ENCODE assay signal across 23 cellular contexts in the genomic region with DNA sequence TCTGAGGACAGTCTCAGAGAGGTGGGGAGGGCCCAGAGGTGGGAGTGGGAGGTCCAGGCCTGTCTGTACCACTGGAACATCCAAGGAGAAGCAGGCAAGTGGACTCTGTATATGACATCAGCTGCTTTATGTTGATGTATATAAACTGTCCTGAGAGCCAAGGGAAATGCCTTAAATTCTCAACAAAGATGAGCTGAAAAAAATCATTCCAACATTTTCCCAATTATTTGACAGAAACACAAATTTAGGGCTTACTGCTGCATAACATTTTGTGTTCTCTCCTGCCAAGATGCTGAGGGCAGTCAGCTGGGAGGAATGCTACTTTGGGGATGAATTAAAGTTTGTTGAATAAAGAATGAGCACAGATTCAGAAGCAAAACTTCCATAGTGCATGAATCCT. TPM values are rescaled to one million over a fixed set of nuclear protein-coding genes. Genes with fewer than 3 reads are reported as not detected.
DNase-seq lines count a peak whose midpoint lies in the region; ATAC-seq and TF ChIP-seq lines count a peak whose summit lies in the region.
"Had no signal": no experiment of that assay in that cellular context is flagged by ENCODE, and none has a peak within 500 bp of the region (broad histone marks: within the 10 kb centered on the region; RNA-seq: fewer than 3 reads in every experiment).

No MANE protein-coding gene starts in this region.

- H3K9me3 ChIP-seq in GM23248 (ENCODE audit: low read depth) = no peaks in the 10 kb centered on the region
- H3K9me3 ChIP-seq: A549, BE2C, HAP-1 had no signal

- H3K27me3 ChIP-seq in GM23248 (replicated peaks; ENCODE audit: insufficient read depth) = no peaks in the 10 kb centered on the region
- H3K27me3 ChIP-seq: BE2C had no signal

- POLR2A ChIA-PET in WTC11 (lab: Charles Lee) = no interaction called here

- in situ Hi-C loops in GM23248 (cut with MboI) = no loop called here

- ATAC-seq in left ventricle myocardium superior (no peak), GM21447 (IDR thresholded peaks at IDR 0.05; ENCODE audit: unreplicated experiment) (no peak), WTC11 (no peak)
- ATAC-seq: A549, GM12878, GM23338, Panc1 had no signal

- H3K27ac ChIP-seq in GM23248 = no peak overlapping the region
- H3K27ac ChIP-seq: A549, HL-60 had no signal

- no peaks in the 10 kb centered on the region for H4K20me1 ChIP-seq in GM23248 (ENCODE audit: insufficient read depth)

- no peaks in the 10 kb centered on the region for H3K9me2 ChIP-seq in GM23248 (ENCODE audit: insufficient read depth)

- no peak for TF ChIP-seq CTCF in chondrocyte (IDR thresholded peaks at IDR 0.05)
- TF ChIP-seq CTCF in osteocyte (IDR thresholded peaks at IDR 0.05) = no peak
- no peak for TF ChIP-seq CTCF in WTC11 (IDR thresholded peaks at IDR 0.05)

- DNase-seq in AG08396 (ENCODE audit: low spot score) (peak; percentile 22), GM23248 (peak; percentile 36), chondrocyte (ENCODE audit: low spot score) (no peak), osteocyte (ENCODE audit: extremely low spot score, unreplicated experiment) (no peak), activated T-cell treated with anti-CD3 and anti-CD28 coated beads for 4 hours (no peak), left ventricle myocardium superior (no peak), WTC11 (ENCODE audit: low spot score) (no peak)
- DNase-seq: BE2C; KG1; NCI-H1105; NCI-H146; NCI-H2029; NCI-H2227 treated with DMSO at 0.1 percent for 48 hours; NCI-H510A; NCI-H774; NK-92 treated with Interleukin-12 subunit alpha and Interleukin-12 subunit beta, amount 100 ng/mL, for 24 hours had no signal

- H3K27ac Mint-ChIP-seq in chondrocyte (ENCODE audit: unreplicated experiment) (peak overlapping the region; percentile 39), osteocyte (ENCODE audit: unreplicated experiment) (peak overlapping the region; percentile 61), WTC11 (no peak overlapping the region)
- H3K27ac Mint-ChIP-seq: GM23338 had no signal

- no peak overlapping the region for H3K4me3 ChIP-seq in GM23248
- H3K4me3 ChIP-seq: A549, GM12878, GM23338, HAP-1 had no signal

- H3K4me3 Mint-ChIP-seq in chondrocyte (ENCODE audit: unreplicated experiment) (no peak overlapping the region), osteocyte (ENCODE audit: unreplicated experiment) (no peak overlapping the region), WTC11 (no peak overlapping the region)
- H3K4me3 Mint-ChIP-seq: GM23338 had no signal

- peaks cover 8% of the 10 kb centered on the region; the same call in 1 of the 2 replicates for H3F3A ChIP-seq in GM23248 (ENCODE audit: insufficient read depth)

- H3K27me3 Mint-ChIP-seq in chondrocyte (ENCODE audit: low read depth) (no peaks in the 10 kb centered on the region), osteocyte (ENCODE audit: unreplicated experiment) (no peaks in the 10 kb centered on the region), WTC11 (ENCODE audit: low read depth) (no peaks in the 10 kb centered on the region)

- CTCF ChIA-PET in WTC11 (lab: Charles Lee) = no interaction called here

- H3K4me1 ChIP-seq in GM23248 (ENCODE audit: insufficient read depth) = 0 out of 2 replicates have a peak, but pooled peaks cover 7% of the 10 kb centered on the region
- H3K4me1 ChIP-seq: A549, HAP-1 had no signal

- peaks cover 21% of the 10 kb centered on the region for H3K4me1 Mint-ChIP-seq in chondrocyte (ENCODE audit: low read depth)
- peaks cover 28% of the 10 kb centered on the region for H3K4me1 Mint-ChIP-seq in osteocyte (ENCODE audit: unreplicated experiment)
- H3K4me1 Mint-ChIP-seq in WTC11 = peaks cover 10% of the 10 kb centered on the region
- H3K4me1 Mint-ChIP-seq: GM23338 had no signal

- H3K36me3 Mint-ChIP-seq in chondrocyte (ENCODE audit: low read depth) (no peaks in the 10 kb centered on the region), osteocyte (ENCODE audit: unreplicated experiment) (peaks cover 8% of the 10 kb centered on the region), WTC11 (no peaks in the 10 kb centered on the region)

- H3K36me3 ChIP-seq in GM23248 (ENCODE audit: low read depth) = no peaks in the 10 kb centered on the region
- H3K36me3 ChIP-seq: BE2C, HAP-1 had no signal

- H3K9ac ChIP-seq in GM23248 = no peak overlapping the region

- intact Hi-C loops in left ventricle myocardium superior (cut with micrococcal nuclease) = no loop called here

- no peak overlapping the region for H2AFZ ChIP-seq in GM23248
- H2AFZ ChIP-seq: GM23338 had no signal

- H3K4me2 ChIP-seq in GM23248 (ENCODE audit: unreplicated experiment) = no peak overlapping the region
- H3K4me2 ChIP-seq: A549, GM23338 had no signal

- H3K79me2 ChIP-seq in GM23248 (ENCODE audit: insufficient read depth) = no peaks in the 10 kb centered on the region

- no peaks in the 10 kb centered on the region for H3K9me3 Mint-ChIP-seq in chondrocyte (ENCODE audit: low read depth)
- no peaks in the 10 kb centered on the region for H3K9me3 Mint-ChIP-seq in osteocyte (ENCODE audit: unreplicated experiment)
- H3K9me3 Mint-ChIP-seq in WTC11 = no peaks in the 10 kb centered on the region
- H3K9me3 Mint-ChIP-seq: GM23338 had no signal

TF ChIP-seq in WTC11, 78 proteins besides CTCF, POLR2A, EP300 and RAD21:
- TF ChIP-seq ZBTB43 (CRISPR knock-in tag; IDR thresholded peaks at IDR 0.05) (no peak), NFYB (CRISPR knock-in tag; conservative IDR thresholded peaks at IDR 0.05; ENCODE audit: low read depth) (no peak)
- TF ChIP-seq, protein P1, sequence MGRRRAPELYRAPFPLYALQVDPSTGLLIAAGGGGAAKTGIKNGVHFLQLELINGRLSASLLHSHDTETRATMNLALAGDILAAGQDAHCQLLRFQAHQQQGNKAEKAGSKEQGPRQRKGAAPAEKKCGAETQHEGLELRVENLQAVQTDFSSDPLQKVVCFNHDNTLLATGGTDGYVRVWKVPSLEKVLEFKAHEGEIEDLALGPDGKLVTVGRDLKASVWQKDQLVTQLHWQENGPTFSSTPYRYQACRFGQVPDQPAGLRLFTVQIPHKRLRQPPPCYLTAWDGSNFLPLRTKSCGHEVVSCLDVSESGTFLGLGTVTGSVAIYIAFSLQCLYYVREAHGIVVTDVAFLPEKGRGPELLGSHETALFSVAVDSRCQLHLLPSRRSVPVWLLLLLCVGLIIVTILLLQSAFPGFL (CRISPR knock-in tag; IDR thresholded peaks at IDR 0.05; ENCODE audit: borderline replicate concordance) = no peak
- TF ChIP-seq, protein P2, sequence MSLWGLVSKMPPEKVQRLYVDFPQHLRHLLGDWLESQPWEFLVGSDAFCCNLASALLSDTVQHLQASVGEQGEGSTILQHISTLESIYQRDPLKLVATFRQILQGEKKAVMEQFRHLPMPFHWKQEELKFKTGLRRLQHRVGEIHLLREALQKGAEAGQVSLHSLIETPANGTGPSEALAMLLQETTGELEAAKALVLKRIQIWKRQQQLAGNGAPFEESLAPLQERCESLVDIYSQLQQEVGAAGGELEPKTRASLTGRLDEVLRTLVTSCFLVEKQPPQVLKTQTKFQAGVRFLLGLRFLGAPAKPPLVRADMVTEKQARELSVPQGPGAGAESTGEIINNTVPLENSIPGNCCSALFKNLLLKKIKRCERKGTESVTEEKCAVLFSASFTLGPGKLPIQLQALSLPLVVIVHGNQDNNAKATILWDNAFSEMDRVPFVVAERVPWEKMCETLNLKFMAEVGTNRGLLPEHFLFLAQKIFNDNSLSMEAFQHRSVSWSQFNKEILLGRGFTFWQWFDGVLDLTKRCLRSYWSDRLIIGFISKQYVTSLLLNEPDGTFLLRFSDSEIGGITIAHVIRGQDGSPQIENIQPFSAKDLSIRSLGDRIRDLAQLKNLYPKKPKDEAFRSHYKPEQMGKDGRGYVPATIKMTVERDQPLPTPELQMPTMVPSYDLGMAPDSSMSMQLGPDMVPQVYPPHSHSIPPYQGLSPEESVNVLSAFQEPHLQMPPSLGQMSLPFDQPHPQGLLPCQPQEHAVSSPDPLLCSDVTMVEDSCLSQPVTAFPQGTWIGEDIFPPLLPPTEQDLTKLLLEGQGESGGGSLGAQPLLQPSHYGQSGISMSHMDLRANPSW (CRISPR knock-in tag; conservative IDR thresholded peaks at IDR 0.05; ENCODE audit: low read depth) = no peak

RNA-seq across cellular contexts. Expression of gene FOXC1, which starts 52.8 kb away (rescaled TPM):
- 11.1 and 13.2 TPM in 2 replicates for total RNA-seq in GM23248 (2014; rRNA removed; shearing (Covaris generic))
- 3.3 and 3.5 TPM in 2 replicates for polyA plus RNA-seq in GM23248 (2016; fragmentation: Nextera tagmentation; extraction: Ambion mirVana)
- total RNA-seq in chondrocyte (84.2 to 125 TPM (median 84.4 TPM) in 3 replicates), osteocyte (106 and 108 TPM in 2 replicates), left ventricle myocardium superior (2.7 TPM), WTC11 (2021) (6.1 to 10.7 TPM (median 7.2 TPM) in 3 replicates)

Comparison
In these comparisons a context has a peak if more than half of its experiments do, and no peak if none do; other contexts are left out.
1. DNase-seq: peak in AG08396 (single experiment) and GM23248 (single experiment); none in chondrocyte (single experiment), osteocyte (single experiment), activated T-cell treated with anti-CD3 and anti-CD28 coated beads for 4 hours (single experiment), left ventricle myocardium superior (single experiment) and WTC11 (single experiment).